In genomic region chr6:6892706-6893601, GRCh38 we compare ENCODE assay signal across 18 cellular contexts.
DNase-seq lines count a peak whose midpoint lies in the region; ATAC-seq and TF ChIP-seq lines count a peak whose summit lies in the region.
"Had no signal": no experiment of that assay in that cellular context is flagged by ENCODE, and none has a peak within 500 bp of the region (broad histone marks: within the 10 kb centered on the region; RNA-seq: fewer than 3 reads in every experiment).

No MANE protein-coding gene starts in this region.

- peak overlapping the region; percentile 35 for H3K27ac ChIP-seq in RWPE1
- H3K27ac ChIP-seq in heart left ventricle = peak overlapping the region; percentile 43 to 87 (median 77)
- H3K27ac ChIP-seq in psoas muscle = peak overlapping the region; percentile 92
- H3K27ac ChIP-seq: dorsolateral prefrontal cortex had no signal

- CTCF ChIA-PET in RWPE1 (lab: Yijun Ruan, JAX) = interaction anchor here (0.6 to 1.2 kb wide), 2 partner anchors 216 to 253 kb away, joined by 3 read pairs; no protein-coding TSS in a partner anchor

- H3K36me3 ChIP-seq in Loucy (ENCODE audit: insufficient read depth, low read length) (no peaks in the 10 kb centered on the region), heart left ventricle (no peaks in the 10 kb centered on the region), psoas muscle (ENCODE audit: insufficient read depth in 1 of 2, low read depth in 1 of 2) (no peaks in the 10 kb centered on the region), MG63 (no peaks in the 10 kb centered on the region)
- H3K36me3 ChIP-seq: upper lobe of left lung had no signal

- H3K79me2 ChIP-seq in Loucy (ENCODE audit: insufficient read depth, low read length) = no peaks in the 10 kb centered on the region

- H3K4me2 ChIP-seq in Loucy (ENCODE audit: low read depth, low read length, poor library complexity, severe bottlenecking) = peak overlapping the region; percentile 41

- H3K9me3 ChIP-seq in Loucy (ENCODE audit: insufficient read depth, low read depth, low read length) (no peaks in the 10 kb centered on the region), heart left ventricle (no peaks in the 10 kb centered on the region), psoas muscle (no peaks in the 10 kb centered on the region), MG63 (no peaks in the 10 kb centered on the region)
- H3K9me3 ChIP-seq: upper lobe of left lung had no signal

- intact Hi-C loops in heart left ventricle (cut with DNase I) = loop anchor here in 5 of 10 donors (5.0 to 10.0 kb wide), 3 partner anchors 146 to 352 kb away; no protein-coding TSS in a partner anchor
- intact Hi-C loops in psoas muscle (cut with DNase I) = loop anchor here (2.0 to 5.0 kb wide), 4 partner anchors 34 to 144 kb away; no protein-coding TSS in a partner anchor

- DNase-seq in RWPE1 (ENCODE audit: low spot score) (no peak), heart left ventricle (peak in 4 of 5 donors; percentile 27 to 74 (median 52)), psoas muscle (peak; percentile 54 to 90), MG63 (no peak), LoVo (ENCODE audit: low spot score) (no peak), NCI-H510A (lab: John Stamatoyannopoulos, UW) (no peak)
- DNase-seq: activated B cell treated with CpG ODN at 0.5 μM for 24 hours; activated CD8-positive, alpha-beta T cell treated with anti-CD3 and anti-CD28 coated beads for 36 hours; activated naive CD4-positive, alpha-beta T cell; central memory CD4-positive, alpha-beta T cell; DMS79 treated with DMSO at 0.1 percent for 48 hours; dorsolateral prefrontal cortex; H9; naive thymus-derived CD8-positive, alpha-beta T cell; T1000; upper lobe of left lung had no signal

- no peaks in the 10 kb centered on the region for H4K20me1 ChIP-seq in Loucy (ENCODE audit: insufficient read depth, low read length, poor library complexity, severe bottlenecking)

- H3K9ac ChIP-seq in Loucy (ENCODE audit: low read depth, low read length, poor library complexity, severe bottlenecking) = no peak overlapping the region

- 44 to 67% (median 49%) methylated on average over 15 to 17 of the region's 17 CpGs for WGBS in heart left ventricle, 4 donors
- WGBS in psoas muscle, 3 donors = 20 to 24% (median 20%) methylated on average over 17 of the region's 17 CpGs

- H3K27me3 ChIP-seq in Loucy (ENCODE audit: insufficient read depth, low read length, poor library complexity, severe bottlenecking) = no peaks in the 10 kb centered on the region
- no peaks in the 10 kb centered on the region for H3K27me3 ChIP-seq in heart left ventricle
- H3K27me3 ChIP-seq in psoas muscle (ENCODE audit: insufficient read depth in 3 of 3, low read length in 2 of 3) = no peaks in the 10 kb centered on the region
- peaks cover 10% of the 10 kb centered on the region for H3K27me3 ChIP-seq in MG63
- H3K27me3 ChIP-seq: dorsolateral prefrontal cortex, upper lobe of left lung had no signal

- ATAC-seq in heart left ventricle (peak; percentile 79 to 90 (median 82)), psoas muscle (peak; percentile 69 to 87 (median 86)), HG02610 (IDR thresholded peaks at IDR 0.05; ENCODE audit: unreplicated experiment) (no peak)
- ATAC-seq: naive thymus-derived CD8-positive, alpha-beta T cell had no signal

- H2AFZ ChIP-seq in Loucy (ENCODE audit: low read length) = no peak overlapping the region

- H3K9me2 ChIP-seq in Loucy (replicated peaks; ENCODE audit: low read depth, low read length) = no peaks in the 10 kb centered on the region

- TF ChIP-seq CTCF in Loucy (conservative IDR thresholded peaks at IDR 0.05; ENCODE audit: low read length) (no peak), RWPE1 (conservative IDR thresholded peaks at IDR 0.05; ENCODE audit: low read depth) (no peak), heart left ventricle (IDR thresholded peaks at IDR 0.05) (no peak), psoas muscle (IDR thresholded peaks at IDR 0.05) (no peak)

- no peaks in the 10 kb centered on the region for H3F3A ChIP-seq in Loucy (ENCODE audit: low read depth)

- POLR2A ChIA-PET in RWPE1 (lab: Yijun Ruan, JAX; ENCODE audit: low non-redundant PET) = no interaction called here

- TF ChIP-seq POLR2A in heart left ventricle (IDR thresholded peaks at IDR 0.05) = no peak

- no peak overlapping the region for H3K4me3 ChIP-seq in Loucy (ENCODE audit: low read length, poor library complexity, severe bottlenecking)
- no peak overlapping the region for H3K4me3 ChIP-seq in heart left ventricle
- peak overlapping the region; percentile 38 for H3K4me3 ChIP-seq in psoas muscle
- H3K4me3 ChIP-seq in MG63 = no peak overlapping the region
- H3K4me3 ChIP-seq: dorsolateral prefrontal cortex, upper lobe of left lung had no signal

- H3K4me1 ChIP-seq in Loucy (ENCODE audit: insufficient read depth, low read length, poor library complexity, severe bottlenecking) (peaks cover 25% of the 10 kb centered on the region), heart left ventricle (peaks cover 0 to 39% (median 19%) of the 10 kb centered on the region in 12 donors), psoas muscle (peaks cover 45% of the 10 kb centered on the region)

Comparison
In these comparisons a context has a peak if more than half of its experiments do, and no peak if none do; other contexts are left out.
1. DNase-seq: peak in heart left ventricle (4 of 5) and psoas muscle (2 of 2); none in RWPE1 (single experiment), MG63 (single experiment), LoVo (single experiment) and NCI-H510A (single experiment).
2. H3K27ac ChIP-seq: peak in every context shown above with its lines; median percentile 92 in psoas muscle; 77 in heart left ventricle; 35 in RWPE1.